ENCODE assay signal across 9 cellular contexts in genomic region chr4:83217721-83218522, GRCh38.
DNase-seq lines count a peak whose midpoint lies in the region; ATAC-seq, FAIRE-seq and TF ChIP-seq lines count a peak whose summit lies in the region.
"Had no signal": no experiment of that assay in that cellular context is flagged by ENCODE, and none has a peak within 500 bp of the region (broad histone marks: within the 10 kb centered on the region; RNA-seq: fewer than 3 reads in every experiment).

No MANE protein-coding gene starts in this region.

- no peaks in the 10 kb centered on the region for H3K4me1 ChIP-seq in right atrium auricular region
- H3K4me1 ChIP-seq in PC-3 (ENCODE audit: insufficient read depth, low read length) = no peaks in the 10 kb centered on the region

- H3K9me3 ChIP-seq in right atrium auricular region (no peaks in the 10 kb centered on the region), PC-3 (ENCODE audit: low read length) (no peaks in the 10 kb centered on the region)

- H3K4me2 ChIP-seq in PC-3 (ENCODE audit: low read length) = no peak overlapping the region

- no peak for TF ChIP-seq CTCF in right atrium auricular region (IDR thresholded peaks at IDR 0.05)
- TF ChIP-seq CTCF in bronchial epithelial cell (IDR thresholded peaks at IDR 0.05; ENCODE audit: insufficient read depth, low read length, severe bottlenecking) = no peak
- no peak for TF ChIP-seq CTCF in PC-3 (conservative IDR thresholded peaks at IDR 0.05; ENCODE audit: low read depth, low read length)
- no peak for TF ChIP-seq CTCF in brain microvascular endothelial cell (IDR thresholded peaks at IDR 0.05; ENCODE audit: low read depth, low read length, missing control alignments)

- H3K36me3 ChIP-seq in right atrium auricular region (no peaks in the 10 kb centered on the region), bronchial epithelial cell (ENCODE audit: control insufficient read depth, insufficient read depth, low read length) (no peaks in the 10 kb centered on the region), PC-3 (ENCODE audit: low read depth, low read length) (no peaks in the 10 kb centered on the region), brain microvascular endothelial cell (replicated peaks) (no peaks in the 10 kb centered on the region)

- no peaks in the 10 kb centered on the region for H3K9me2 ChIP-seq in PC-3 (replicated peaks; ENCODE audit: low read length)

- intact Hi-C loops in Right ventricle myocardium inferior (cut with DNase I) = no loop called here
- intact Hi-C loops in PC-3 (cut with micrococcal nuclease) = no loop called here

- H3K27ac ChIP-seq in right atrium auricular region (no peak overlapping the region), PC-3 (ENCODE audit: low read length) (no peak overlapping the region), brain microvascular endothelial cell (no peak overlapping the region)
- H3K27ac ChIP-seq: C4-2B had no signal

- H2AFZ ChIP-seq in PC-3 (ENCODE audit: low read length) = no peak overlapping the region

- ATAC-seq in Right ventricle myocardium inferior (peak; percentile 48), HG03135 (IDR thresholded peaks at IDR 0.05; ENCODE audit: unreplicated experiment) (peak; percentile 75), PC-3 (no peak)

- CTCF ChIA-PET in PC-3 (lab: Charles Lee) = interaction anchor here (0.7 kb wide), 1 partner anchor 274 kb away, joined by 3 read pairs; no protein-coding TSS in a partner anchor

- in situ Hi-C loops in brain microvascular endothelial cell (cut with HindIII; ENCODE audit: low pct_ligation_motif_present, low sequenced_read_pairs) = no loop called here

- no peaks in the 10 kb centered on the region for H3K79me2 ChIP-seq in PC-3 (ENCODE audit: low read length)

- no peak overlapping the region for H3K9ac ChIP-seq in PC-3 (ENCODE audit: low read length)

- no peaks in the 10 kb centered on the region for H4K20me1 ChIP-seq in PC-3 (ENCODE audit: low read length)

- DNase-seq in Right ventricle myocardium inferior (ENCODE audit: missing footprints) (no peak), right atrium auricular region (ENCODE audit: low spot score) (no peak), T follicular helper cell (ENCODE audit: low read depth) (peak; percentile 48), bronchial epithelial cell (ENCODE audit: low read depth) (peak; percentile 49), PC-3 (no peak), brain microvascular endothelial cell (no peak)
- DNase-seq in stimulated activated CD4-positive, alpha-beta T cell treated with anti-CD3 and anti-CD28 coated beads, Interleukin-12 subunit alpha, Interleukin-12 subunit beta, amount 100 ng/mL, for 48 hours (ENCODE audit: low read depth in 2 of 3, low spot score in 1 of 3) = peak; percentile 33 to 50 (median 48)

- POLR2A ChIA-PET in PC-3 (lab: Charles Lee; ENCODE audit: unreplicated experiment) = interaction anchor here (0.5 kb wide), 1 partner anchor 183 kb away, joined by 17 read pairs; the partner anchor contains the start of gene COPS4

- no peaks in the 10 kb centered on the region for H3K27me3 ChIP-seq in right atrium auricular region
- H3K27me3 ChIP-seq in bronchial epithelial cell (ENCODE audit: control insufficient read depth, insufficient read depth, low read length) = no peaks in the 10 kb centered on the region
- H3K27me3 ChIP-seq in PC-3 (ENCODE audit: low read length) = no peaks in the 10 kb centered on the region
- no peaks in the 10 kb centered on the region for H3K27me3 ChIP-seq in brain microvascular endothelial cell (replicated peaks)

- no peak for FAIRE-seq in bronchial epithelial cell (lab: Jason Lieb, UNC)

- H3K4me3 ChIP-seq in right atrium auricular region (no peak overlapping the region), bronchial epithelial cell (ENCODE audit: low read depth, low read length) (no peak overlapping the region), PC-3 (ENCODE audit: low read length) (no peak overlapping the region), brain microvascular endothelial cell (ENCODE audit: low read depth, low read length) (no peak overlapping the region)

- H3F3A ChIP-seq in PC-3 (ENCODE audit: low read length, unreplicated experiment) = no peaks in the 10 kb centered on the region

- BruUV-seq in PC-3 (replicated peaks; lab: Mats Ljungman, UMichigan) = no TSS peak

Comparison
In these comparisons a context has a peak if more than half of its experiments do, and no peak if none do; other contexts are left out.
1. DNase-seq: peak in T follicular helper cell (single experiment), bronchial epithelial cell (single experiment) and stimulated activated CD4-positive, alpha-beta T cell treated with anti-CD3 and anti-CD28 coated beads, Interleukin-12 subunit alpha, Interleukin-12 subunit beta, amount 100 ng/mL, for 48 hours (3 of 3); none in Right ventricle myocardium inferior (single experiment), right atrium auricular region (single experiment), PC-3 (single experiment) and brain microvascular endothelial cell (single experiment).